Comparison of ENCODE assay signal across 26 cellular contexts in genomic region chr10:77597560-77597959, GRCh38. TPM values are rescaled to one million over a fixed set of nuclear protein-coding genes. Genes with fewer than 3 reads are reported as not detected.
"Had no signal": no experiment of that assay in that cellular context is flagged by ENCODE, and none has a peak within 500 bp of the region (broad histone marks: within the 10 kb centered on the region; RNA-seq: fewer than 3 reads in every experiment).

No MANE protein-coding gene starts in this region.

- DNase-seq: cortex of kidney; effector memory CD8-positive, alpha-beta T cell; erythroblast; esophagus squamous epithelium; foreskin melanocyte; hypothalamus; immature natural killer cell; islet precursor cell; right lobe of liver; small intestine; stimulated activated CD4-positive, alpha-beta T cell treated with anti-CD3 and anti-CD28 coated beads, Interleukin-15, amount 100 ng/mL, for 24 hours; stimulated activated CD4-positive, alpha-beta T cell treated with anti-CD3 and anti-CD28 coated beads, Interleukin-2, amount 100 ng/mL, for 48 hours; stimulated activated naive B cell treated with anti-CD40 and anti-IgM and Interleukin-4, amounts not matched to agents 10 μg/mL and 1 μg/mL and 100 μg/mL, for 72 hours; transverse colon; upper lobe of right lung; uterus had no signal

- H3K36me3 Mint-ChIP-seq: immature natural killer cell; memory B cell; neural progenitor cell; stimulated activated naive B cell treated with anti-CD40 and anti-IgM and Interleukin-4, amounts not matched to agents 10 μg/mL and 1 μg/mL and 100 μg/mL, for 72 hours had no signal

- H3K4me1 ChIP-seq: parathyroid adenoma, upper lobe of right lung, uterus had no signal

- ATAC-seq: effector memory CD8-positive, alpha-beta T cell; left lobe of liver; right lobe of liver; stimulated activated naive B cell treated with anti-CD40 and anti-IgM and Interleukin-4, amounts not matched to agents 10 μg/mL and 1 μg/mL and 100 μg/mL, for 72 hours; upper lobe of right lung had no signal

- H3K4me3 Mint-ChIP-seq: effector memory CD8-positive, alpha-beta T cell; immature natural killer cell; memory B cell; nephron; neural progenitor cell; stimulated activated naive B cell treated with anti-CD40 and anti-IgM and Interleukin-4, amounts not matched to agents 10 μg/mL and 1 μg/mL and 100 μg/mL, for 72 hours; stimulated activated naive CD8-positive, alpha-beta T cell treated with anti-CD3 and anti-CD28 coated beads, Interleukin-15, Interleukin-2, amounts not matched to agents 100 ng/mL and 50 ng/mL, for 24 hours had no signal

- H3K27me3 ChIP-seq: esophagus squamous epithelium, neural progenitor cell, right lobe of liver, transverse colon, upper lobe of right lung, uterus had no signal

- FAIRE-seq: endometrium, small intestine had no signal

- H3K36me3 ChIP-seq: esophagus squamous epithelium, neural progenitor cell, right lobe of liver, thoracic aorta, transverse colon, upper lobe of right lung, uterus had no signal

- H3K27ac ChIP-seq: esophagus squamous epithelium, neural progenitor cell, parathyroid adenoma, right lobe of liver, upper lobe of right lung, uterus had no signal

- H3K79me2 ChIP-seq: parathyroid adenoma had no signal

- H2AFZ ChIP-seq: neural progenitor cell, parathyroid adenoma had no signal

- H3K4me2 ChIP-seq: neural progenitor cell had no signal

- H3K4me1 Mint-ChIP-seq: nephron had no signal

- H3K9ac ChIP-seq: neural progenitor cell, parathyroid adenoma had no signal

- H3K27ac Mint-ChIP-seq: effector memory CD8-positive, alpha-beta T cell; immature natural killer cell; memory B cell; nephron; neural progenitor cell; progenitor cell of endocrine pancreas; stimulated activated naive B cell treated with anti-CD40 and anti-IgM and Interleukin-4, amounts not matched to agents 10 μg/mL and 1 μg/mL and 100 μg/mL, for 72 hours; stimulated activated naive CD8-positive, alpha-beta T cell treated with anti-CD3 and anti-CD28 coated beads, Interleukin-15, Interleukin-2, amounts not matched to agents 100 ng/mL and 50 ng/mL, for 24 hours had no signal

- H3K27me3 Mint-ChIP-seq: memory B cell; stimulated activated naive B cell treated with anti-CD40 and anti-IgM and Interleukin-4, amounts not matched to agents 10 μg/mL and 1 μg/mL and 100 μg/mL, for 72 hours had no signal

- H3K9me3 ChIP-seq: esophagus squamous epithelium, right lobe of liver, thoracic aorta, transverse colon, upper lobe of right lung, uterus had no signal

- H3K9me3 Mint-ChIP-seq: effector memory CD8-positive, alpha-beta T cell; immature natural killer cell; nephron; neural progenitor cell; stimulated activated naive B cell treated with anti-CD40 and anti-IgM and Interleukin-4, amounts not matched to agents 10 μg/mL and 1 μg/mL and 100 μg/mL, for 72 hours; stimulated activated naive CD8-positive, alpha-beta T cell treated with anti-CD3 and anti-CD28 coated beads, Interleukin-15, Interleukin-2, amounts not matched to agents 100 ng/mL and 50 ng/mL, for 24 hours had no signal

- H3K4me3 ChIP-seq: esophagus squamous epithelium, lung, neural progenitor cell, right lobe of liver, thoracic aorta, transverse colon, upper lobe of right lung, uterus had no signal

RNA-seq across cellular contexts. Expression of gene KCNMA1, which starts 40.0 kb away (rescaled TPM):
- polyA plus RNA-seq: immature natural killer cell had no signal
